Comparison of ENCODE assay signal across 9 cellular contexts in genomic region chr5:114418546-114419388, GRCh38.
DNase-seq lines count a peak whose midpoint lies in the region; ATAC-seq and TF ChIP-seq lines count a peak whose summit lies in the region.
"Had no signal": no experiment of that assay in that cellular context is flagged by ENCODE, and none has a peak within 500 bp of the region (broad histone marks: within the 10 kb centered on the region; RNA-seq: fewer than 3 reads in every experiment).

No MANE protein-coding gene starts in this region.

- H3F3A ChIP-seq in MM.1S (ENCODE audit: insufficient read depth, low read length) = no peaks in the 10 kb centered on the region

- DNase-seq in MM.1S (peak; percentile 10), GM03348 (ENCODE audit: low spot score) (no peak), NCI-H2171 (lab: John Stamatoyannopoulos, UW) (no peak)
- no peak for DNase-seq in stimulated activated effector memory CD8-positive, alpha-beta T cell treated with anti-CD3 and anti-CD28 coated beads, Interleukin-12 subunit alpha, Interleukin-12 subunit beta, amount 100 ng/mL, for 72 hours (ENCODE audit: low spot score in 2 of 2)

- no peak overlapping the region for H3K4me2 ChIP-seq in MM.1S (ENCODE audit: low read depth, low read length)

- H3K27me3 ChIP-seq in MM.1S (replicated peaks; ENCODE audit: insufficient read depth, low read length) = no peaks in the 10 kb centered on the region
- H3K27me3 ChIP-seq: neutrophil had no signal

- H3K36me3 Mint-ChIP-seq in stimulated activated memory B cell treated with anti-CD40 and anti-IgM and Interleukin-4, amounts not matched to agents 10 μg/mL and 1 μg/mL and 100 μg/mL, for 72 hours = no peaks in the 10 kb centered on the region
- no peaks in the 10 kb centered on the region for H3K36me3 Mint-ChIP-seq in stimulated activated effector memory CD8-positive, alpha-beta T cell treated with anti-CD3 and anti-CD28 coated beads, Interleukin-12 subunit alpha, Interleukin-12 subunit beta, amount 100 ng/mL, for 72 hours

- no peak overlapping the region for H2AFZ ChIP-seq in MM.1S (ENCODE audit: low read length)

- ATAC-seq in GM19324 (IDR thresholded peaks at IDR 0.05; ENCODE audit: low FRiP score, unreplicated experiment) (peak; percentile 86), HG02870 (IDR thresholded peaks at IDR 0.05; ENCODE audit: unreplicated experiment) (peak; percentile 95)
- peak; percentile 92 for ATAC-seq in stimulated activated memory B cell treated with anti-CD40 and anti-IgM and Interleukin-4, amounts not matched to agents 10 μg/mL and 1 μg/mL and 100 μg/mL, for 72 hours
- no peak for ATAC-seq in stimulated activated effector memory CD8-positive, alpha-beta T cell treated with anti-CD3 and anti-CD28 coated beads, Interleukin-12 subunit alpha, Interleukin-12 subunit beta, amount 100 ng/mL, for 72 hours

- H3K4me1 Mint-ChIP-seq in stimulated activated memory B cell treated with anti-CD40 and anti-IgM and Interleukin-4, amounts not matched to agents 10 μg/mL and 1 μg/mL and 100 μg/mL, for 72 hours = peaks cover 11% of the 10 kb centered on the region
- H3K4me1 Mint-ChIP-seq in stimulated activated effector memory CD8-positive, alpha-beta T cell treated with anti-CD3 and anti-CD28 coated beads, Interleukin-12 subunit alpha, Interleukin-12 subunit beta, amount 100 ng/mL, for 72 hours = no peaks in the 10 kb centered on the region

- H3K4me3 ChIP-seq in MM.1S (ENCODE audit: low read length) = no peak overlapping the region

- H4K20me1 ChIP-seq in MM.1S (ENCODE audit: insufficient read depth, low read length) = no peaks in the 10 kb centered on the region

- no peaks in the 10 kb centered on the region for H3K79me2 ChIP-seq in MM.1S (ENCODE audit: low read length)

- H3K9ac ChIP-seq in MM.1S (ENCODE audit: low read length) = no peak overlapping the region

- H3K4me3 Mint-ChIP-seq in stimulated activated memory B cell treated with anti-CD40 and anti-IgM and Interleukin-4, amounts not matched to agents 10 μg/mL and 1 μg/mL and 100 μg/mL, for 72 hours = peak overlapping the region; percentile 53
- no peak overlapping the region for H3K4me3 Mint-ChIP-seq in stimulated activated effector memory CD8-positive, alpha-beta T cell treated with anti-CD3 and anti-CD28 coated beads, Interleukin-12 subunit alpha, Interleukin-12 subunit beta, amount 100 ng/mL, for 72 hours
- H3K4me3 Mint-ChIP-seq: T-helper 1 cell treated with Interleukin-12 subunit alpha and Interleukin-12 subunit beta and Interleukin-4 antibody, amounts not matched to agents 30 μg/mL and 1 μg/mL, for 36 hours had no signal

- no peak overlapping the region for H3K27ac ChIP-seq in MM.1S (ENCODE audit: low read length)
- H3K27ac ChIP-seq: neutrophil had no signal

- no peaks in the 10 kb centered on the region for H3K9me3 ChIP-seq in MM.1S (replicated peaks; ENCODE audit: insufficient read depth, low read length)
- H3K9me3 ChIP-seq: neutrophil had no signal

- no peaks in the 10 kb centered on the region for H3K27me3 Mint-ChIP-seq in stimulated activated memory B cell treated with anti-CD40 and anti-IgM and Interleukin-4, amounts not matched to agents 10 μg/mL and 1 μg/mL and 100 μg/mL, for 72 hours

- no peaks in the 10 kb centered on the region for H3K4me1 ChIP-seq in MM.1S (ENCODE audit: low read length)

- H3K36me3 ChIP-seq in MM.1S (replicated peaks; ENCODE audit: insufficient read depth, low read length) = no peaks in the 10 kb centered on the region
- H3K36me3 ChIP-seq: neutrophil had no signal

- H3K9me2 ChIP-seq in MM.1S (replicated peaks; ENCODE audit: insufficient read depth, low read length) = no peaks in the 10 kb centered on the region

- no peak overlapping the region for H3K27ac Mint-ChIP-seq in stimulated activated memory B cell treated with anti-CD40 and anti-IgM and Interleukin-4, amounts not matched to agents 10 μg/mL and 1 μg/mL and 100 μg/mL, for 72 hours
- H3K27ac Mint-ChIP-seq in stimulated activated effector memory CD8-positive, alpha-beta T cell treated with anti-CD3 and anti-CD28 coated beads, Interleukin-12 subunit alpha, Interleukin-12 subunit beta, amount 100 ng/mL, for 72 hours = no peak overlapping the region
- H3K27ac Mint-ChIP-seq: T-helper 1 cell treated with Interleukin-12 subunit alpha and Interleukin-12 subunit beta and Interleukin-4 antibody, amounts not matched to agents 30 μg/mL and 1 μg/mL, for 36 hours had no signal

- H3K9me3 Mint-ChIP-seq in stimulated activated memory B cell treated with anti-CD40 and anti-IgM and Interleukin-4, amounts not matched to agents 10 μg/mL and 1 μg/mL and 100 μg/mL, for 72 hours = no peaks in the 10 kb centered on the region
- no peaks in the 10 kb centered on the region for H3K9me3 Mint-ChIP-seq in stimulated activated effector memory CD8-positive, alpha-beta T cell treated with anti-CD3 and anti-CD28 coated beads, Interleukin-12 subunit alpha, Interleukin-12 subunit beta, amount 100 ng/mL, for 72 hours
- H3K9me3 Mint-ChIP-seq: T-helper 1 cell treated with Interleukin-12 subunit alpha and Interleukin-12 subunit beta and Interleukin-4 antibody, amounts not matched to agents 30 μg/mL and 1 μg/mL, for 36 hours had no signal

- TF ChIP-seq CTCF in MM.1S (IDR thresholded peaks at IDR 0.05; ENCODE audit: low read length) = no peak
